Comparison of ENCODE assay signal across 1 cellular context in genomic region chr1:218284917-218285635, GRCh38.
A peak's percentile ranks its signal among the peaks of the same experiment; 100 is the strongest.
TF ChIP-seq lines count a peak whose summit lies in the region.

Gene RRP15, plus strand, starts transcription at chr1:218285293. Its CDS starts 24 bp downstream, at chr1:218285317.

TF ChIP-seq in K562, 482 proteins besides CTCF, POLR2A, EP300 and RAD21 (continued from another document and continues in another):
- TF ChIP-seq SMC3 (conservative IDR thresholded peaks at IDR 0.05; ENCODE audit: insufficient read depth, low read depth, low read length) (no peak), NFYB (IDR thresholded peaks at IDR 0.05; ENCODE audit: extremely low read depth, insufficient read length) (no peak), VEZF1 (CRISPR knock-in tag; IDR thresholded peaks at IDR 0.05) (peak; percentile 73), ZBED1 (IDR thresholded peaks at IDR 0.05) (peak; percentile 60; the same call in 1 of the 2 replicates), TOE1 (IDR thresholded peaks at IDR 0.05; ENCODE audit: borderline replicate concordance) (peak; percentile 91), TOE1 (CRISPR knock-in tag; IDR thresholded peaks at IDR 0.05; ENCODE audit: borderline replicate concordance, low read depth) (no peak; the same call in 1 of the 2 replicates), OTX1 (CRISPR knock-in tag; IDR thresholded peaks at IDR 0.05) (peak; percentile 52; the same call in 1 of the 2 replicates), KAT7 (CRISPR knock-in tag; IDR thresholded peaks at IDR 0.05; ENCODE audit: borderline replicate concordance) (peak; percentile 39; the same call in 1 of the 2 replicates), HMGXB4 (CRISPR knock-in tag; IDR thresholded peaks at IDR 0.05) (no peak), KDM2B (CRISPR knock-in tag; IDR thresholded peaks at IDR 0.05) (no peak), MYC (IDR thresholded peaks at IDR 0.05; ENCODE audit: low read depth, low read length) (peak; percentile 96), MYC (CRISPR knock-in tag; IDR thresholded peaks at IDR 0.05; ENCODE audit: borderline replicate concordance, low read depth) (peak; percentile 89), BHLHE40 (IDR thresholded peaks at IDR 0.05; ENCODE audit: low read length) (peak; percentile 63), LEF1 (IDR thresholded peaks at IDR 0.05) (peak; percentile 71), PML (IDR thresholded peaks at IDR 0.05; ENCODE audit: low read length) (peak; percentile 78), ZNF584 (CRISPR knock-in tag; IDR thresholded peaks at IDR 0.05; ENCODE audit: low read depth) (0 out of 2 replicates have a peak, but pooled peaks have one; percentile 28), MTA3 (IDR thresholded peaks at IDR 0.05; ENCODE audit: borderline replicate concordance) (peak; percentile 93), MYBL2 (IDR thresholded peaks at IDR 0.05; ENCODE audit: low read depth) (peak; percentile 33; the same call in 1 of the 2 replicates), MYBL2 (CRISPR knock-in tag; IDR thresholded peaks at IDR 0.05; ENCODE audit: borderline replicate concordance) (no peak), PRMT5 (CRISPR knock-in tag; IDR thresholded peaks at IDR 0.05) (no peak), TAF15 (IDR thresholded peaks at IDR 0.05; ENCODE audit: low read depth, low read length) (no peak), MAX (CRISPR knock-in tag; IDR thresholded peaks at IDR 0.05) (peak; percentile 97), ZNF280A (IDR thresholded peaks at IDR 0.05; ENCODE audit: low read depth, partially characterized antibody) (no peak), ZNF764 (CRISPR knock-in tag; IDR thresholded peaks at IDR 0.05; ENCODE audit: low read depth) (no peak), DNMT1 (IDR thresholded peaks at IDR 0.05) (0 out of 2 replicates have a peak, but pooled peaks have one; percentile 76), PCBP1 (IDR thresholded peaks at IDR 0.05; ENCODE audit: low read depth, low read length, poor library complexity, severe bottlenecking) (no peak), DMBX1 (CRISPR knock-in tag; IDR thresholded peaks at IDR 0.05; ENCODE audit: borderline replicate concordance) (0 out of 2 replicates have a peak, but pooled peaks have one; percentile 40), ZNF699 (CRISPR knock-in tag; IDR thresholded peaks at IDR 0.05; ENCODE audit: insufficient replicate concordance) (no peak), HNRNPK (IDR thresholded peaks at IDR 0.05; ENCODE audit: low read depth, low read length, poor library complexity, severe bottlenecking) (no peak), SMAD4 (CRISPR knock-in tag; conservative IDR thresholded peaks at IDR 0.05) (peak; percentile 86), JUND (IDR thresholded peaks at IDR 0.05; ENCODE audit: borderline replicate concordance, low read depth, low read length) (peak; percentile 75), JUND (tag; IDR thresholded peaks at IDR 0.05; ENCODE audit: borderline replicate concordance, low read depth, low read length) (no peak; the same call in 2 of the 3 replicates), MIER1 (IDR thresholded peaks at IDR 0.05; ENCODE audit: low read depth) (no peak), EGR1 (conservative IDR thresholded peaks at IDR 0.05) (no peak), USF1 (CRISPR knock-in tag; IDR thresholded peaks at IDR 0.05) (peak; percentile 77), ZBTB7A (IDR thresholded peaks at IDR 0.05; ENCODE audit: borderline replicate concordance, control insufficient read depth, low read depth, low read length) (peak; percentile 51; the same call in 1 of the 2 replicates), BCOR (IDR thresholded peaks at IDR 0.05) (0 out of 2 replicates have a peak, but pooled peaks have one; percentile 23), ZNF589 (CRISPR knock-in tag; IDR thresholded peaks at IDR 0.05; ENCODE audit: low read depth) (peak; percentile 57; the same call in 1 of the 2 replicates), JUN (IDR thresholded peaks at IDR 0.05; ENCODE audit: borderline replicate concordance, low read depth, low read length) (peak; percentile 38; the same call in 1 of the 2 replicates), JUN (CRISPR knock-in tag; IDR thresholded peaks at IDR 0.05; ENCODE audit: borderline replicate concordance) (no peak), ARID4B (CRISPR knock-in tag; IDR thresholded peaks at IDR 0.05) (peak; percentile 100), CAMTA2 (CRISPR knock-in tag; conservative IDR thresholded peaks at IDR 0.05) (no peak), MXD1 (CRISPR knock-in tag; IDR thresholded peaks at IDR 0.05; ENCODE audit: borderline replicate concordance, poor library complexity, severe bottlenecking) (peak; percentile 100), RERE (CRISPR knock-in tag; IDR thresholded peaks at IDR 0.05; ENCODE audit: borderline replicate concordance) (no peak), U2AF2 (optimal IDR thresholded peaks at IDR 0.05; ENCODE audit: low read depth, low read length) (no peak), ETV6 (IDR thresholded peaks at IDR 0.05; ENCODE audit: borderline replicate concordance in 1 of 2, low read depth in 2 of 2, low read length in 1 of 2) (no peak), ETV6 (CRISPR knock-in tag; IDR thresholded peaks at IDR 0.05; ENCODE audit: borderline replicate concordance) (0 out of 2 replicates have a peak, but pooled peaks have one; percentile 45), NCOA2 (IDR thresholded peaks at IDR 0.05; ENCODE audit: partially characterized antibody in 2 of 2) (no peak), PHF21A (IDR thresholded peaks at IDR 0.05; ENCODE audit: borderline replicate concordance, low read depth) (no peak), MECOM (CRISPR knock-in tag; IDR thresholded peaks at IDR 0.05) (no peak), ZC3H11A (IDR thresholded peaks at IDR 0.05; ENCODE audit: low read depth, low read length) (peak; percentile 93)
